Comparison of ENCODE assay signal across 8 cellular contexts in the genomic region with DNA sequence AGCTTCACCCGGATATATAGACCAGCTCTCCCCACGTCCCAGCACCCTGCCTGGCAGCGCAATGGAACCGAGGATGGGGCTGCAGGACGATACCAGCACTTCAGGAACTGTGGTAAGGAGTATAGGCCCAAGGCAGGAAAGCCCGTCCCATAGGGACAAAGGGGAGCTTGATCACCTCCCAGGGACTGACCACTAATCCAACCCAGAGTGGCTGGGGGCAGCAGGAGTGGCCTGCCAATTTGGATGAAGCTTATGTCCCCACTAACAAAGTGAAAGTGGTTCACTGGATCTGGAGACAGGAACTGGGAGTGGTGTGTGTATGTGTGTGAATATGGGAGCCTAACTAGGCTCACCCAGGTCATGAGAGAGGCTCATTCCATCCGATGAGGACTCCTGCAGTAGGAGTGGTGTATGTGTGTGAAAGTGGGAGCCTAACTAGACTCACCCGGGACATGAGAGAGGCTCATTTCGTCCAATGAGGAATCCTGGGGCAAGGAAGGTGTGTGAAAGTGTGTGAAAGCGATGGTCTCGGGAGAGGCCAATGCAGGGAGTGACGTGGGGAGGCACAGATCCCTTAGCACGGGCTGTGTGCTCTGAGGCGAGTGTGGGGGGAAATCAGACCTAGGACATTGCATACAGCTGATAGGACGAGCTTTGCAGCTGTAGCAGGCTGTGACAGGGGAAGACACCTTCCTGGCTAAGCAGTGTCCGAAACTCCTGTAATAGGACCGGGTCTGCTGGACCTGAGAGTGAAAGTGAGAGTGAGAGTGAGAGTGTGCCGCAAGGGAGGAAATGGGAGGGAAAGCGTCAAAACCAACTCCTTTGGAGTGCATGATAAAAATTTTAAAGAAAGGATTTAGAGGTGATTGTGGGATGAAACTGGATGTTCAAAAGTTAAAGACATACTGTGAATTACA. TPM values are rescaled to one million over a fixed set of nuclear protein-coding genes. Genes with fewer than 3 reads are reported as not detected.
DNase-seq lines count a peak whose midpoint lies in the region; ATAC-seq and TF ChIP-seq lines count a peak whose summit lies in the region.

No MANE protein-coding gene starts in this region.

- H3K9me3 ChIP-seq in osteoblast (ENCODE audit: low read depth, low read length): no peaks in the 10 kb centered on the region

- H2AFZ ChIP-seq in osteoblast (ENCODE audit: low read length): peak overlapping the region; percentile 99

- H3K27me3 Mint-ChIP-seq in activated T-helper 1 cell treated with anti-CD3 and anti-CD28 coated beads, Interleukin-12 subunit alpha, Interleukin-12 subunit beta, Interleukin-2, Interleukin-4 antibody, amounts not matched to agents 30 ng/mL and 10 ng/mL and 1 ng/mL, durations not matched to agents 14 hours and 24 hours and 36 hours (ENCODE audit: insufficient read depth): peaks cover 40% of the 10 kb centered on the region

- H3K9me3 Mint-ChIP-seq in activated T-helper 1 cell treated with anti-CD3 and anti-CD28 coated beads, Interleukin-12 subunit alpha, Interleukin-12 subunit beta, Interleukin-2, Interleukin-4 antibody, amounts not matched to agents 30 ng/mL and 10 ng/mL and 1 ng/mL, durations not matched to agents 14 hours and 24 hours and 36 hours: peaks cover 6% of the 10 kb centered on the region

- peak overlapping the region; percentile 55 for H3K27ac ChIP-seq in osteoblast (ENCODE audit: low read depth, low read length)

- no peaks in the 10 kb centered on the region for H3K79me2 ChIP-seq in osteoblast (ENCODE audit: insufficient read depth, low read length)

- H3K36me3 Mint-ChIP-seq in activated T-helper 1 cell treated with anti-CD3 and anti-CD28 coated beads, Interleukin-12 subunit alpha, Interleukin-12 subunit beta, Interleukin-2, Interleukin-4 antibody, amounts not matched to agents 30 ng/mL and 10 ng/mL and 1 ng/mL, durations not matched to agents 14 hours and 24 hours and 36 hours (ENCODE audit: low read depth): no peaks in the 10 kb centered on the region

- DNase-seq in Ammon's horn (ENCODE audit: low spot score) (peak; percentile 78), NCI-H2029 treated with DMSO at 0.1 percent for 48 hours (lab: John Stamatoyannopoulos, UW) (peak; percentile 76), globus pallidus (ENCODE audit: low spot score) (peak; percentile 80), osteoblast (ENCODE audit: insufficient read length, low spot score, missing footprints) (no peak), T1000 (lab: John Stamatoyannopoulos, UW) (no peak)
- peak; percentile 16 for DNase-seq in activated T-helper 1 cell treated with anti-CD3 and anti-CD28 coated beads, Interleukin-12 subunit alpha, Interleukin-12 subunit beta, Interleukin-2, Interleukin-4 antibody, amounts not matched to agents 30 ng/mL and 10 ng/mL and 1 ng/mL, durations not matched to agents 14 hours and 24 hours and 36 hours (ENCODE audit: low spot score)

- H3K4me2 ChIP-seq in osteoblast (ENCODE audit: insufficient read depth, low read length): peak overlapping the region; percentile 93

- no peak overlapping the region for H3K27ac Mint-ChIP-seq in activated T-helper 1 cell treated with anti-CD3 and anti-CD28 coated beads, Interleukin-12 subunit alpha, Interleukin-12 subunit beta, Interleukin-2, Interleukin-4 antibody, amounts not matched to agents 30 ng/mL and 10 ng/mL and 1 ng/mL, durations not matched to agents 14 hours and 24 hours and 36 hours

- no peaks in the 10 kb centered on the region for H4K20me1 ChIP-seq in osteoblast (ENCODE audit: insufficient read depth, low read length)

- ATAC-seq in GM18508 (IDR thresholded peaks at IDR 0.05; ENCODE audit: insufficient read depth, unreplicated experiment): peak; percentile 88
- peak; percentile 89 for ATAC-seq in HG02840 (IDR thresholded peaks at IDR 0.05; ENCODE audit: low FRiP score, unreplicated experiment)

- H3K27me3 ChIP-seq in osteoblast (ENCODE audit: insufficient read depth, low read length): no peaks in the 10 kb centered on the region

- H3K4me3 Mint-ChIP-seq in activated T-helper 1 cell treated with anti-CD3 and anti-CD28 coated beads, Interleukin-12 subunit alpha, Interleukin-12 subunit beta, Interleukin-2, Interleukin-4 antibody, amounts not matched to agents 30 ng/mL and 10 ng/mL and 1 ng/mL, durations not matched to agents 14 hours and 24 hours and 36 hours: no peak overlapping the region

- TF ChIP-seq CTCF in osteoblast (IDR thresholded peaks at IDR 0.05; ENCODE audit: extremely low read depth, low read depth, low read length): no peak

- intact Hi-C loops in activated T-helper 1 cell treated with anti-CD3 and anti-CD28 coated beads, Interleukin-12 subunit alpha, Interleukin-12 subunit beta, Interleukin-2, Interleukin-4 antibody, amounts not matched to agents 30 ng/mL and 10 ng/mL and 1 ng/mL, durations not matched to agents 14 hours and 24 hours and 36 hours (cut with micrococcal nuclease): loop anchor here (2.0 to 5.0 kb wide), 3 partner anchors 59 to 1337 kb away; a partner anchor contains a TSS

- H3K36me3 ChIP-seq in osteoblast (ENCODE audit: insufficient read depth, low read length): no peaks in the 10 kb centered on the region

- peak overlapping the region; percentile 77 for H3K4me3 ChIP-seq in osteoblast (ENCODE audit: insufficient read depth, low read length)

- H3K4me1 Mint-ChIP-seq in activated T-helper 1 cell treated with anti-CD3 and anti-CD28 coated beads, Interleukin-12 subunit alpha, Interleukin-12 subunit beta, Interleukin-2, Interleukin-4 antibody, amounts not matched to agents 30 ng/mL and 10 ng/mL and 1 ng/mL, durations not matched to agents 14 hours and 24 hours and 36 hours (ENCODE audit: low read depth): no peaks in the 10 kb centered on the region

- H3K4me1 ChIP-seq in osteoblast (ENCODE audit: insufficient read depth, low read length): peaks cover 50% of the 10 kb centered on the region

RNA-seq across cellular contexts. Expression of a gene that starts 25.7 kb away (rescaled TPM):
- not detected in 2 replicates for total RNA-seq in activated T-helper 1 cell treated with anti-CD3 and anti-CD28 coated beads, Interleukin-12 subunit alpha, Interleukin-12 subunit beta, Interleukin-2, Interleukin-4 antibody, amounts not matched to agents 30 ng/mL and 10 ng/mL and 1 ng/mL, durations not matched to agents 14 hours and 24 hours and 36 hours
- total RNA-seq in osteoblast: under 0.01 TPM in 1 of 2 replicates, not detected in the other

RNA-seq across cellular contexts. Expression of a gene that starts 45.4 kb away (rescaled TPM):
- total RNA-seq in activated T-helper 1 cell treated with anti-CD3 and anti-CD28 coated beads, Interleukin-12 subunit alpha, Interleukin-12 subunit beta, Interleukin-2, Interleukin-4 antibody, amounts not matched to agents 30 ng/mL and 10 ng/mL and 1 ng/mL, durations not matched to agents 14 hours and 24 hours and 36 hours: not detected in 2 replicates
- total RNA-seq in osteoblast: not detected in 2 replicates

RNA-seq across cellular contexts. Expression of a gene that starts 56.2 kb away (rescaled TPM):
- total RNA-seq in activated T-helper 1 cell treated with anti-CD3 and anti-CD28 coated beads, Interleukin-12 subunit alpha, Interleukin-12 subunit beta, Interleukin-2, Interleukin-4 antibody, amounts not matched to agents 30 ng/mL and 10 ng/mL and 1 ng/mL, durations not matched to agents 14 hours and 24 hours and 36 hours: not detected in 2 replicates
- total RNA-seq in osteoblast: 0.72 TPM in 1 of 2 replicates, not detected in the other

RNA-seq across cellular contexts. Expression of a gene that starts 56.5 kb away (rescaled TPM):
- 2.5 and 2.7 TPM in 2 replicates for total RNA-seq in activated T-helper 1 cell treated with anti-CD3 and anti-CD28 coated beads, Interleukin-12 subunit alpha, Interleukin-12 subunit beta, Interleukin-2, Interleukin-4 antibody, amounts not matched to agents 30 ng/mL and 10 ng/mL and 1 ng/mL, durations not matched to agents 14 hours and 24 hours and 36 hours
- 0.29 and 0.36 TPM in 2 replicates for total RNA-seq in osteoblast

Comparison
In these comparisons a context has a peak if more than half of its experiments do, and no peak if none do; other contexts are left out.
1. DNase-seq: peak in Ammon's horn (single experiment), NCI-H2029 treated with DMSO at 0.1 percent for 48 hours (single experiment), activated T-helper 1 cell treated with anti-CD3 and anti-CD28 coated beads, Interleukin-12 subunit alpha, Interleukin-12 subunit beta, Interleukin-2, Interleukin-4 antibody, amounts not matched to agents 30 ng/mL and 10 ng/mL and 1 ng/mL, durations not matched to agents 14 hours and 24 hours and 36 hours (single experiment) and globus pallidus (single experiment); none in osteoblast (single experiment) and T1000 (single experiment).